In the genomic region with DNA sequence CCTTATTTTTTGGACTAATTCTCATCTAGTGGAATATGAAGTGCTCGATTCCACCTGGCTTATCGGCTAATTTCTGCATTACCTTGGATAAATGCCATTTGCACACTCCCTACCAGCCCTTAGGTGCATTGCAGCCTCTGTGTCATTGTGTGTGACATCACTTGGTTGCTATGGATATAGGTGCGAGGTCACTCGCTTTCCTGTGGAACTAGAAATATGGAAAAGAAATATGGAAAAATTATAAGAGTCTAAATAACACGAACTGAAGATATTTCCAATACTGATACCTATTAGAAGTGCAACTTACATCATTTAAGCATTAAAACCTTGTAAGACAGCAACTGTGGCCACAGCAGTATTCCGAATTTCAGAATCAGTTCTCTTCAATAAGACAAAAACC, we compare ENCODE assay signal across 7 cellular contexts. TPM values are rescaled to one million over a fixed set of nuclear protein-coding genes. Genes with fewer than 3 reads are reported as not detected.
A peak's percentile ranks its signal among the peaks of the same experiment; 100 is the strongest.
DNase-seq lines count a peak whose midpoint lies in the region; ATAC-seq, FAIRE-seq and TF ChIP-seq lines count a peak whose summit lies in the region.

No MANE protein-coding gene starts in this region.

- peaks cover 0 to 18% of the 10 kb centered on the region in 2 experiments; a peak in 3 of 4 replicates for H3K36me3 ChIP-seq in GM12878 (ENCODE audit: control insufficient read depth in 2 of 2, insufficient read depth in 2 of 2, low read length in 1 of 2)

- FAIRE-seq in GM12878 (lab: Jason Lieb, UNC), result no peak

- H3K4me3 ChIP-seq in GM12865 (ENCODE audit: low read depth, low read length) (peak overlapping the region; percentile 77), GM12878 (peak overlapping the region; percentile 99)

- intact Hi-C loops in GM12878 (cut with micrococcal nuclease; ENCODE audit: unreplicated experiment), result no loop called here

- no peak for TF ChIP-seq CTCF in GM12865 (IDR thresholded peaks at IDR 0.05; ENCODE audit: insufficient read depth, low read depth, low read length, missing control alignments)
- no peak for TF ChIP-seq CTCF in GM12878 (IDR thresholded peaks at IDR 0.05 in 2 of 3, conservative IDR thresholded peaks at IDR 0.05 in 1 of 3; ENCODE audit: control insufficient read depth in 2 of 3, extremely low read depth in 1 of 3, insufficient read depth in 1 of 3, low read depth in 3 of 3, low read length in 3 of 3)

- H3K4me1 ChIP-seq in GM12878 (ENCODE audit: control insufficient read depth, insufficient read depth, low read length), result peaks cover 9% of the 10 kb centered on the region

- RAD21 ChIA-PET in GM12878 (lab: Charles Lee; ENCODE audit: unreplicated experiment), result no interaction called here

- H3K27ac ChIP-seq in GM12878 (ENCODE audit: control insufficient read depth, insufficient read depth), result no peak overlapping the region

- H3K9ac ChIP-seq in GM12878 (ENCODE audit: control insufficient read depth, insufficient read depth, low read length), result 0 out of 2 replicates have a peak overlapping the region, but pooled peaks have one; percentile 83

- CTCF ChIA-PET in GM12878 (lab: Yijun Ruan, JAX), result interaction anchor here (1.0 to 4.0 kb wide), 3 partner anchors 38 to 65 kb away, joined by 3 to 14 read pairs (median 3); no protein-coding TSS in a partner anchor

- ATAC-seq in GM12878 (no peak), GM21576 (IDR thresholded peaks at IDR 0.05; ENCODE audit: unreplicated experiment) (no peak)

- BruUV-seq in GM12878 (replicated peaks; lab: Mats Ljungman, UMichigan), result no TSS peak

- TF ChIP-seq EP300 in GM12878 (IDR thresholded peaks at IDR 0.05; ENCODE audit: borderline replicate concordance in 1 of 2, control insufficient read depth in 1 of 2, low read depth in 2 of 2, low read length in 2 of 2), result no peak

- no peak overlapping the region for H2AFZ ChIP-seq in GM12878 (ENCODE audit: control insufficient read depth, low read depth, low read length)

- no peaks in the 10 kb centered on the region for H3K27me3 ChIP-seq in GM12878 (replicated peaks in 1 of 2; ENCODE audit: control insufficient read depth in 2 of 2, insufficient read depth in 2 of 2, low read length in 1 of 2)

- H4K20me1 ChIP-seq in GM12878 (ENCODE audit: control insufficient read depth, insufficient read depth), result peaks cover 10% of the 10 kb centered on the region

- POLR2A ChIA-PET in GM12878 (lab: Charles Lee), result interaction anchor here (1.2 to 4.9 kb wide), 3 partner anchors 8 to 38 kb away, joined by 3 to 67 read pairs (median 8); no protein-coding TSS in a partner anchor

- peak overlapping the region; percentile 74 for H3K4me2 ChIP-seq in GM12878 (ENCODE audit: control insufficient read depth, insufficient read depth)

- H3K79me2 ChIP-seq in GM12878 (ENCODE audit: control insufficient read depth, insufficient read depth, low read length), result peaks cover 70% of the 10 kb centered on the region

- in situ Hi-C loops in GM12878 (cut with MboI), result no loop called here

- 70% methylated on average over 6 of the region's 6 CpGs for WGBS in GM12878 (ENCODE audit: insufficient coverage, insufficient replicate concordance, low lambda C conversion rate, missing lambda C conversion rate)

- TF ChIP-seq RAD21 in GM12878 (IDR thresholded peaks at IDR 0.05; ENCODE audit: insufficient read depth, low read depth, low read length), result no peak

- H3K9me3 ChIP-seq in GM12878 (replicated peaks; ENCODE audit: control insufficient read depth, insufficient read depth, low read length), result peaks cover 2% of the 10 kb centered on the region; the same call in 2 of the 3 replicates

- SMC1A ChIA-PET in GM12878 (lab: Charles Lee; ENCODE audit: uncharacterized antibody, unreplicated experiment), result interaction anchor here (0.8 to 1.4 kb wide), 3 partner anchors 9 to 38 kb away, joined by 3 to 7 read pairs (median 4); no protein-coding TSS in a partner anchor

- no peak for DNase-seq in GM12865 (ENCODE audit: low read depth)
- peak; percentile 80 for DNase-seq in NCI-H1105 treated with DMSO at 0.1 percent for 48 hours (lab: John Stamatoyannopoulos, UW)
- DNase-seq in GM12878 (ENCODE audit: low read depth, low spot score), result no peak
- peak; percentile 65 to 91 for DNase-seq in lung microvascular endothelial cell (ENCODE audit: low read depth in 2 of 2)
- no peak for DNase-seq in stimulated activated CD4-positive, alpha-beta T cell treated with anti-CD3 and anti-CD28 coated beads, Interleukin-12 subunit alpha, Interleukin-12 subunit beta, amount 100 ng/mL, for 4 hours
- DNase-seq in occipital lobe (lab: John Stamatoyannopoulos, UW), result no peak

- no peak for TF ChIP-seq POLR2A in GM12878 (IDR thresholded peaks at IDR 0.05; ENCODE audit: low read depth, low read length)

TF ChIP-seq in GM12878, 131 proteins besides CTCF, POLR2A, EP300 and RAD21 (continues in another document):
- 0 out of 2 replicates have a peak, but pooled peaks have one; percentile 39 for TF ChIP-seq CREB1 (IDR thresholded peaks at IDR 0.05; ENCODE audit: low read depth)
- no peak for TF ChIP-seq ESRRA (IDR thresholded peaks at IDR 0.05; ENCODE audit: low read length)
- no peak for TF ChIP-seq TBL1XR1 (IDR thresholded peaks at IDR 0.05; ENCODE audit: low read depth, low read length)

RNA-seq across cellular contexts. Expression of a gene that starts 2.0 kb away (rescaled TPM):
- total RNA-seq in GM12878 (2013; cell fraction: nucleolus; rRNA removed), result 36.7 and 39.5 TPM in 2 replicates
- total RNA-seq in GM12878 (2014; rRNA removed) (26.0 and 26.4 TPM in 2 replicates), GM12878 (2014; rRNA removed; fragmentation: Illumina TruSeq; extraction: Trizol) (77.4 and 79.7 TPM in 2 replicates), GM12878 (2021) (153 and 157 TPM in 2 replicates), lung microvascular endothelial cell (69.3 and 98.4 TPM in 2 replicates), occipital lobe (387 TPM)
- polyA plus RNA-seq in GM12878 (2011; ENCODE audit: low read depth), result 37.6 TPM
- polyA plus RNA-seq in GM12878 (2011; rRNA removed) (59.6 and 75.1 TPM in 2 replicates), GM12878 (2014; fragmentation: Illumina TruSeq; extraction: Trizol) (125 and 130 TPM in 2 replicates), GM12878 (2014; fragmentation: Nextera tagmentation; extraction: Ambion mirVana) (10 to 100 TPM; 20.2 to 27.2 TPM), GM12878 (2014; rRNA removed) (55.4 and 61.8 TPM in 2 replicates), GM12878 (2016; fragmentation: Nextera tagmentation; extraction: Ambion mirVana) (10 to 100 TPM; 24.3 to 26.1 TPM)
- polyA plus RNA-seq in GM12878 (2011; cell fraction: cytosol; rRNA removed), result 34.2 and 44.7 TPM in 2 replicates
- 25.0 and 40.2 TPM in 2 replicates for polyA plus RNA-seq in GM12878 (2011; cell fraction: nucleus; rRNA removed)
- 86.1 and 86.2 TPM in 2 replicates for polyA plus RNA-seq in GM12878 (2012)
- polyA minus RNA-seq in GM12878 (2011; rRNA and poly(A)+ RNA removed), result 60.4 and 89.3 TPM in 2 replicates
- 48.9 and 52.5 TPM in 2 replicates for polyA minus RNA-seq in GM12878 (2011; cell fraction: cytosol; rRNA and poly(A)+ RNA removed)
- polyA minus RNA-seq in GM12878 (2011; cell fraction: nucleus; rRNA and poly(A)+ RNA removed), result 11.5 and 21.3 TPM in 2 replicates

RNA-seq across cellular contexts. Expression of a gene that starts 52.7 kb away (rescaled TPM):
- total RNA-seq in GM12878 (2013; cell fraction: nucleolus; rRNA removed), result 0.33 TPM in 1 of 2 replicates, not detected in the other
- total RNA-seq in GM12878 (2014; rRNA removed), result 0.34 and 0.65 TPM in 2 replicates
- 0.14 and 0.18 TPM in 2 replicates for total RNA-seq in GM12878 (2014; rRNA removed; fragmentation: Illumina TruSeq; extraction: Trizol)
- total RNA-seq in GM12878 (2021), result 0.41 and 0.72 TPM in 2 replicates
- not detected for polyA plus RNA-seq in GM12878 (2011; ENCODE audit: low read depth)
- polyA plus RNA-seq in GM12878 (2011; rRNA removed), result 0.24 TPM in 2 replicates
- polyA plus RNA-seq in GM12878 (2011; cell fraction: cytosol; rRNA removed), result 0.51 and 0.57 TPM in 2 replicates
- polyA plus RNA-seq in GM12878 (2011; cell fraction: nucleus; rRNA removed), result 0.15 and 0.18 TPM in 2 replicates
- 0.18 and 0.39 TPM in 2 replicates for polyA plus RNA-seq in GM12878 (2012)
- 0.21 and 0.25 TPM in 2 replicates for polyA plus RNA-seq in GM12878 (2014; fragmentation: Illumina TruSeq; extraction: Trizol)
- under 1 TPM in 1 of 2 experiments, not detected in 1; 0.11 TPM for polyA plus RNA-seq in GM12878 (2014; fragmentation: Nextera tagmentation; extraction: Ambion mirVana)
- 0.08 and 0.29 TPM in 2 replicates for polyA plus RNA-seq in GM12878 (2014; rRNA removed)
- under 1 TPM; 0.63 to 0.79 TPM for polyA plus RNA-seq in GM12878 (2016; fragmentation: Nextera tagmentation; extraction: Ambion mirVana)
- polyA minus RNA-seq in GM12878 (2011; rRNA and poly(A)+ RNA removed), result 0.37 and 0.52 TPM in 2 replicates
- polyA minus RNA-seq in GM12878 (2011; cell fraction: cytosol; rRNA and poly(A)+ RNA removed), result not detected in 2 replicates
- polyA minus RNA-seq in GM12878 (2011; cell fraction: nucleus; rRNA and poly(A)+ RNA removed), result not detected in 2 replicates
- 0.22 and 0.40 TPM in 2 replicates for total RNA-seq in lung microvascular endothelial cell
- total RNA-seq in occipital lobe, result 0.94 TPM

RNA-seq across cellular contexts. Expression of a gene that starts 54.4 kb away (rescaled TPM):
- total RNA-seq in GM12878 (2013; cell fraction: nucleolus; rRNA removed), result 21.2 and 22.1 TPM in 2 replicates
- total RNA-seq in GM12878 (2014; rRNA removed) (31.9 and 47.8 TPM in 2 replicates), GM12878 (2014; rRNA removed; fragmentation: Illumina TruSeq; extraction: Trizol) (35.4 and 41.2 TPM in 2 replicates), GM12878 (2021) (181 and 189 TPM in 2 replicates), lung microvascular endothelial cell (78.5 and 125 TPM in 2 replicates), occipital lobe (2.7 TPM)
- 50.0 TPM for polyA plus RNA-seq in GM12878 (2011; ENCODE audit: low read depth)
- polyA plus RNA-seq in GM12878 (2011; rRNA removed) (10.4 and 67.5 TPM in 2 replicates), GM12878 (2014; fragmentation: Illumina TruSeq; extraction: Trizol) (1.4 and 41.6 TPM in 2 replicates), GM12878 (2014; fragmentation: Nextera tagmentation; extraction: Ambion mirVana) (10 to 100 TPM; 13.7 to 56.5 TPM), GM12878 (2014; rRNA removed) (134 and 182 TPM in 2 replicates), GM12878 (2016; fragmentation: Nextera tagmentation; extraction: Ambion mirVana) (100 to 1,000 TPM; 279 to 297 TPM)
- 139 and 153 TPM in 2 replicates for polyA plus RNA-seq in GM12878 (2011; cell fraction: cytosol; rRNA removed)
- polyA plus RNA-seq in GM12878 (2011; cell fraction: nucleus; rRNA removed), result 127 and 155 TPM in 2 replicates
- 172 and 210 TPM in 2 replicates for polyA plus RNA-seq in GM12878 (2012)
- polyA minus RNA-seq in GM12878 (2011; rRNA and poly(A)+ RNA removed), result 15.6 and 24.8 TPM in 2 replicates
- polyA minus RNA-seq in GM12878 (2011; cell fraction: cytosol; rRNA and poly(A)+ RNA removed), result 42.6 and 53.3 TPM in 2 replicates
- 21.4 and 37.5 TPM in 2 replicates for polyA minus RNA-seq in GM12878 (2011; cell fraction: nucleus; rRNA and poly(A)+ RNA removed)

Comparison
In these comparisons a context has a peak if more than half of its experiments do, and no peak if none do; other contexts are left out.
1. DNase-seq: peak in NCI-H1105 treated with DMSO at 0.1 percent for 48 hours (single experiment) and lung microvascular endothelial cell (2 of 2); none in GM12865 (single experiment), GM12878 (single experiment), stimulated activated CD4-positive, alpha-beta T cell treated with anti-CD3 and anti-CD28 coated beads, Interleukin-12 subunit alpha, Interleukin-12 subunit beta, amount 100 ng/mL, for 4 hours (single experiment) and occipital lobe (single experiment).